ENCODE assay signal across 1 cellular context in genomic region chr9:137071282-137071681, GRCh38.
TF ChIP-seq lines count a peak whose summit lies in the region.

No MANE protein-coding gene starts in this region.

TF ChIP-seq in GM12878, 131 proteins besides CTCF, POLR2A, EP300 and RAD21:
- TF ChIP-seq, protein P1, sequence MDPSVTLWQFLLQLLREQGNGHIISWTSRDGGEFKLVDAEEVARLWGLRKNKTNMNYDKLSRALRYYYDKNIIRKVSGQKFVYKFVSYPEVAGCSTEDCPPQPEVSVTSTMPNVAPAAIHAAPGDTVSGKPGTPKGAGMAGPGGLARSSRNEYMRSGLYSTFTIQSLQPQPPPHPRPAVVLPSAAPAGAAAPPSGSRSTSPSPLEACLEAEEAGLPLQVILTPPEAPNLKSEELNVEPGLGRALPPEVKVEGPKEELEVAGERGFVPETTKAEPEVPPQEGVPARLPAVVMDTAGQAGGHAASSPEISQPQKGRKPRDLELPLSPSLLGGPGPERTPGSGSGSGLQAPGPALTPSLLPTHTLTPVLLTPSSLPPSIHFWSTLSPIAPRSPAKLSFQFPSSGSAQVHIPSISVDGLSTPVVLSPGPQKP (IDR thresholded peaks at IDR 0.05; ENCODE audit: low read depth, low read length): no peak
- TF ChIP-seq BMI1 (IDR thresholded peaks at IDR 0.05; ENCODE audit: borderline replicate concordance) (no peak), TBL1XR1 (IDR thresholded peaks at IDR 0.05; ENCODE audit: low read depth, low read length) (no peak), SPI1 (IDR thresholded peaks at IDR 0.05; ENCODE audit: borderline replicate concordance, insufficient read depth, low read depth, low read length) (no peak), JUND (IDR thresholded peaks at IDR 0.05; ENCODE audit: low read depth, low read length) (no peak), ZNF592 (IDR thresholded peaks at IDR 0.05) (no peak)
